ENCODE assay signal across 21 cellular contexts in genomic region chr13:36571444-36571843, GRCh38.
A peak's percentile ranks its signal among the peaks of the same experiment; 100 is the strongest.
DNase-seq lines count a peak whose midpoint lies in the region; ATAC-seq, FAIRE-seq and TF ChIP-seq lines count a peak whose summit lies in the region.
"Had no signal": no experiment of that assay in that cellular context is flagged by ENCODE, and none has a peak within 500 bp of the region (broad histone marks: within the 10 kb centered on the region; RNA-seq: fewer than 3 reads in every experiment).

No MANE protein-coding gene starts in this region.

- H3K36me3 ChIP-seq in bronchial epithelial cell (ENCODE audit: control insufficient read depth, insufficient read depth, low read length) = no peaks in the 10 kb centered on the region
- H3K36me3 ChIP-seq: BE2C, Peyer's patch had no signal

- H3K4me3 ChIP-seq in bronchial epithelial cell (ENCODE audit: low read depth, low read length) = no peak overlapping the region
- H3K4me3 ChIP-seq: A549, GM23248, Peyer's patch had no signal

- peak; percentile 41 for DNase-seq in ELR (ENCODE audit: low read depth)
- DNase-seq in NCI-H69 (lab: John Stamatoyannopoulos, UW) = peak; percentile 11
- peak; percentile 55 for DNase-seq in bronchial epithelial cell (ENCODE audit: low read depth)
- peak; percentile 8 for DNase-seq in pulmonary artery endothelial cell (ENCODE audit: low read depth, low spot score)
- no peak for DNase-seq in GM13976 (ENCODE audit: low spot score)
- DNase-seq in activated CD4-positive, alpha-beta T cell treated with anti-CD3 and anti-CD28 coated beads for 4 hours = no peak
- DNase-seq: BE2C, DMS53, GM23248, HCEC 1CT, NCI-H1417, NCI-H187 treated with DMSO at 0.1 percent for 48 hours, NCI-H226, NCI-H510A treated with DMSO at 0.1 percent for 48 hours, NCI-H82, Peyer's patch, SW 1271, T-helper 17 cell had no signal

- in situ Hi-C loops in GM13976 (cut with MboI; ENCODE audit: low sequenced_read_pairs, unreplicated experiment) = no loop called here

- no peaks in the 10 kb centered on the region for H3K27me3 ChIP-seq in bronchial epithelial cell (ENCODE audit: control insufficient read depth, insufficient read depth, low read length)
- H3K27me3 ChIP-seq: Peyer's patch had no signal

- TF ChIP-seq CTCF in bronchial epithelial cell (IDR thresholded peaks at IDR 0.05; ENCODE audit: insufficient read depth, low read length, severe bottlenecking) = no peak
- TF ChIP-seq CTCF in GM13976 (IDR thresholded peaks at IDR 0.05; ENCODE audit: borderline replicate concordance, control extremely low read depth, extremely low read depth, insufficient read depth, missing control alignments) = no peak

- no peak for ATAC-seq in HG02970 (IDR thresholded peaks at IDR 0.05; ENCODE audit: low FRiP score, unreplicated experiment)
- ATAC-seq: A549, T-helper 17 cell had no signal

- no peak for FAIRE-seq in bronchial epithelial cell (lab: Jason Lieb, UNC)
- FAIRE-seq: A549, D721Med had no signal

Comparison
In these comparisons a context has a peak if more than half of its experiments do, and no peak if none do; other contexts are left out.
1. DNase-seq: peak in ELR (single experiment), NCI-H69 (single experiment), bronchial epithelial cell (single experiment) and pulmonary artery endothelial cell (single experiment); none in GM13976 (single experiment) and activated CD4-positive, alpha-beta T cell treated with anti-CD3 and anti-CD28 coated beads for 4 hours (0 of 2).